ENCODE assay signal across 21 cellular contexts in the genomic region with DNA sequence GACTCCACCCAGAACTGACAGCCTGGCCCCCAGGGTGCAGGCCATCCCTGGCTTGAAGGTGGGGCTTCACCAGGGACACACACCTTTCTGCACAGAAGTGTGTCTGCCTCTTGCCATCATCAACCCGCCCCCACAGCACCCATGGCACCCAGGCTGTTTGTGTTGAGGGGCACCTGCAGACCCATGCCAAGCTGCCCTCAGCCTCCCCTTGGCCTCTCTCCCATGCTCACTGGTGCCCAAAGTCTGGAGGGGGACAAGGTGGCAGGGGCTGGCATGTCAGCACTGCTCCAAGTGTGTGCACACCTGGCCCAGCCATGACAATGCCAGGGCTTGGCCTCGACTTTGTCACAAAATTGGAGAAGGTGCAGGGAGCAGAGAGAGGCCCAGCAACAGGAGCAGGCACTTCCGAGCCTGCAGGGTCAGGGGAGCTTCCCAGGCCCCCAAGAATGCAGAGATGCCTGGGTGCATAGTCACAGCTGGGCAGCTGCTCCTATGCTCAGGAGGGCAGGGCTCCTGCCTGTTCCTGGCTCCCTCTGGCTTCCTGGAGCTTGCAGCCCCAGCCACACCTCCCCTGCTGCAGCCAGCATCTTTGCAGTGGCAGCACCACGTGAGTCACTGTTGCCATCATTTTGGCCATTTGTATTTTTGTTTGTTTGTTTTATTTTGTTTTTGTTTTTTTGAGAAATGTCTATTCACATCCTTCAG.
DNase-seq lines count a peak whose midpoint lies in the region; ATAC-seq and TF ChIP-seq lines count a peak whose summit lies in the region.
"Had no signal": no experiment of that assay in that cellular context is flagged by ENCODE, and none has a peak within 500 bp of the region (broad histone marks: within the 10 kb centered on the region; RNA-seq: fewer than 3 reads in every experiment).

No MANE protein-coding gene starts in this region.

- ATAC-seq in RWPE2 (ENCODE audit: low read depth) (peak; percentile 63; the same call in 2 of the 3 replicates), left lobe of liver (peak; percentile 32), upper lobe of left lung (ENCODE audit: low FRiP score in 2 of 2) (peak; percentile 22 to 31)
- no peak for ATAC-seq in naive thymus-derived CD8-positive, alpha-beta T cell
- ATAC-seq: HCT116 had no signal

- H3K36me3 ChIP-seq in RWPE2 (ENCODE audit: low read depth), result no peaks in the 10 kb centered on the region
- H3K36me3 ChIP-seq in upper lobe of left lung, result no peaks in the 10 kb centered on the region

- DNase-seq in NCI-H748 (lab: John Stamatoyannopoulos, UW; ENCODE audit: unreplicated experiment), result peak; percentile 38
- no peak for DNase-seq in NCI-H748 treated with DMSO at 0.1 percent for 48 hours (lab: John Stamatoyannopoulos, UW)
- no peak for DNase-seq in RWPE2 (ENCODE audit: low spot score)
- DNase-seq in left lobe of liver (ENCODE audit: low spot score), result no peak
- peak; percentile 20 to 29 for DNase-seq in upper lobe of left lung
- DNase-seq in HT-29 (ENCODE audit: low spot score), result no peak
- no peak for DNase-seq in naive thymus-derived CD8-positive, alpha-beta T cell
- DNase-seq in COLO668 (lab: John Stamatoyannopoulos, UW; ENCODE audit: unreplicated experiment), result no peak
- DNase-seq: ACHN; activated CD4-positive, CD25-positive, alpha-beta regulatory T cell; activated T-cell treated with anti-CD3 and anti-CD28 coated beads, Interleukin-2, amount 50 U/mL, for 72 hours; DMS 273 treated with DMSO at 0.1 percent for 48 hours; MM.1S; NCI-H187 treated with DMSO at 0.1 percent for 48 hours; NCI-H446 treated with DMSO at 0.1 percent for 48 hours; stimulated activated CD4-positive, alpha-beta T cell treated with anti-CD3 and anti-CD28 coated beads, Interleukin-2, amount 100 ng/mL, for 24 hours; T-helper 2 cell had no signal

- peaks cover 2% of the 10 kb centered on the region for H3K9me3 ChIP-seq in RWPE2 (ENCODE audit: severe bottlenecking)
- H3K9me3 ChIP-seq in upper lobe of left lung, result no peaks in the 10 kb centered on the region

- no peak overlapping the region for H3K27ac Mint-ChIP-seq in naive thymus-derived CD8-positive, alpha-beta T cell
- H3K27ac Mint-ChIP-seq: activated naive CD4-positive, alpha-beta T cell treated with anti-CD3 and anti-CD28 coated beads, Interleukin-2, amount 50 U/mL, for 24 hours; activated T-cell treated with anti-CD3 and anti-CD28 coated beads, Interleukin-2, amount 50 U/mL, for 72 hours; nephron had no signal

- POLR2A ChIA-PET in naive thymus-derived CD8-positive, alpha-beta T cell (lab: Charles Lee), result no interaction called here

- H3K9me3 Mint-ChIP-seq in naive thymus-derived CD8-positive, alpha-beta T cell, result no peaks in the 10 kb centered on the region
- H3K9me3 Mint-ChIP-seq: activated naive CD4-positive, alpha-beta T cell treated with anti-CD3 and anti-CD28 coated beads, Interleukin-2, amount 50 U/mL, for 24 hours; activated T-cell treated with anti-CD3 and anti-CD28 coated beads, Interleukin-2, amount 50 U/mL, for 72 hours had no signal

- TF ChIP-seq EP300 in upper lobe of left lung (IDR thresholded peaks at IDR 0.05), result no peak

- no peaks in the 10 kb centered on the region for H3K36me3 Mint-ChIP-seq in naive thymus-derived CD8-positive, alpha-beta T cell
- H3K36me3 Mint-ChIP-seq: activated naive CD4-positive, alpha-beta T cell treated with anti-CD3 and anti-CD28 coated beads, Interleukin-2, amount 50 U/mL, for 24 hours had no signal

- H3K27me3 Mint-ChIP-seq in naive thymus-derived CD8-positive, alpha-beta T cell, result peaks cover 0 to 3% (median 0%) of the 10 kb centered on the region in 5 donors
- H3K27me3 Mint-ChIP-seq: activated naive CD4-positive, alpha-beta T cell treated with anti-CD3 and anti-CD28 coated beads, Interleukin-2, amount 50 U/mL, for 24 hours had no signal

- no peak overlapping the region for H3K4me3 ChIP-seq in RWPE2 (ENCODE audit: severe bottlenecking)
- H3K4me3 ChIP-seq in upper lobe of left lung, result no peak overlapping the region

- 68 to 86% methylated on average over 3 to 4 of the region's 4 CpGs for WGBS in upper lobe of left lung, 2 donors

- H3K27me3 ChIP-seq in RWPE2 (ENCODE audit: insufficient read depth, poor library complexity, severe bottlenecking) (no peaks in the 10 kb centered on the region), upper lobe of left lung (no peaks in the 10 kb centered on the region)

- H3K4me3 Mint-ChIP-seq in naive thymus-derived CD8-positive, alpha-beta T cell, result no peak overlapping the region
- H3K4me3 Mint-ChIP-seq: activated naive CD4-positive, alpha-beta T cell treated with anti-CD3 and anti-CD28 coated beads, Interleukin-2, amount 50 U/mL, for 24 hours; activated T-cell treated with anti-CD3 and anti-CD28 coated beads, Interleukin-2, amount 50 U/mL, for 72 hours; nephron had no signal

- H3K27ac ChIP-seq in RWPE2 (ENCODE audit: poor library complexity, severe bottlenecking) (no peak overlapping the region), upper lobe of left lung (no peak overlapping the region)
- H3K27ac ChIP-seq: C4-2B had no signal

- no peak for TF ChIP-seq POLR2A in upper lobe of left lung (IDR thresholded peaks at IDR 0.05)

- H3K4me1 ChIP-seq in RWPE2 (ENCODE audit: insufficient read depth, poor library complexity, severe bottlenecking) (peaks cover 5% of the 10 kb centered on the region), upper lobe of left lung (no peaks in the 10 kb centered on the region)

- H3K4me1 Mint-ChIP-seq in naive thymus-derived CD8-positive, alpha-beta T cell, result no peaks in the 10 kb centered on the region
- H3K4me1 Mint-ChIP-seq: activated naive CD4-positive, alpha-beta T cell treated with anti-CD3 and anti-CD28 coated beads, Interleukin-2, amount 50 U/mL, for 24 hours had no signal

- TF ChIP-seq CTCF in RWPE2 (IDR thresholded peaks at IDR 0.05; ENCODE audit: poor library complexity, severe bottlenecking) (no peak), upper lobe of left lung (IDR thresholded peaks at IDR 0.05) (no peak)

Comparison
In these comparisons a context has a peak if more than half of its experiments do, and no peak if none do; other contexts are left out.
1. DNase-seq: peak in NCI-H748 (single experiment) and upper lobe of left lung (2 of 2); none in NCI-H748 treated with DMSO at 0.1 percent for 48 hours (single experiment), RWPE2 (single experiment), left lobe of liver (single experiment), HT-29 (single experiment), naive thymus-derived CD8-positive, alpha-beta T cell (0 of 10) and COLO668 (single experiment).
2. ATAC-seq: peak in RWPE2 (single experiment), left lobe of liver (single experiment) and upper lobe of left lung (2 of 2); none in naive thymus-derived CD8-positive, alpha-beta T cell (0 of 2).